8 cellular contexts compared by ENCODE assay signal in the genomic region with DNA sequence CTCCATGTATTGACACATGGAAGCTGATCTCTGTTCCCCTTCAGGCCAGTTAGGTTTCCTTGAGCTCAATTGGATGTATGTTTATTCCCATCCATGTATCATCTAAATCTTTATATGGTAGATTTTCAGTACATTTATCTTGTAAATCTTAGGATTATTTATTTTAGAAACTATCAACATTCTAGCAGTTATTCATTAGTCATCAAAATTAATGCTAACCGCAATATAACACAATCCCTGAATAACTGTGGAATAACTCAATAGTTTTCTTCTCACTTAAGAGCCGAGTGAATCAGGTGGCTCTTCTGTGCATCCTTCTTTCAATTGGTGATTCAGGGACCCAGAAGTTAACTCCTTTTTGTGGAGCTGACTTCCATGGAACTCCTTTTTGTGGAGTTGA. TPM values are rescaled to one million over a fixed set of nuclear protein-coding genes. Genes with fewer than 3 reads are reported as not detected.
"Had no signal": no experiment of that assay in that cellular context is flagged by ENCODE, and none has a peak within 500 bp of the region (broad histone marks: within the 10 kb centered on the region; RNA-seq: fewer than 3 reads in every experiment).

No MANE protein-coding gene starts in this region.

- H3K4me1 ChIP-seq: HAP-1 had no signal

- FAIRE-seq: H1, H54 had no signal

- H3K9me3 ChIP-seq: HAP-1 had no signal

- DNase-seq: GOT3, H7 had no signal

- H3K4me2 ChIP-seq: GM23338 had no signal

- H2AFZ ChIP-seq: GM23248, GM23338 had no signal

- ATAC-seq: GM23338 had no signal

- H3K9ac ChIP-seq: GM23248 had no signal

- H3K4me3 ChIP-seq: GM23248, GM23338, HAP-1 had no signal

- H3K36me3 ChIP-seq: HAP-1 had no signal

- H3K27ac ChIP-seq: GM23248 had no signal

RNA-seq across cellular contexts. Expression of gene TBX18, which starts 15.5 kb away (rescaled TPM):
- total RNA-seq: H1, H9 had no signal
- polyA plus RNA-seq: GM23338 had no signal
